In genomic region chr16:69324585-69325253, GRCh38 we compare ENCODE assay signal across 1 cellular context.
TF ChIP-seq lines count a peak whose summit lies in the region.

No MANE protein-coding gene starts in this region.

TF ChIP-seq in K562, 482 proteins besides CTCF, POLR2A, EP300 and RAD21:
- TF ChIP-seq NFIC (IDR thresholded peaks at IDR 0.05) (peak; percentile 0; the same call in 1 of the 2 replicates), TGIF2 (CRISPR knock-in tag; IDR thresholded peaks at IDR 0.05) (no peak)
